ENCODE assay signal across 26 cellular contexts in the genomic region with DNA sequence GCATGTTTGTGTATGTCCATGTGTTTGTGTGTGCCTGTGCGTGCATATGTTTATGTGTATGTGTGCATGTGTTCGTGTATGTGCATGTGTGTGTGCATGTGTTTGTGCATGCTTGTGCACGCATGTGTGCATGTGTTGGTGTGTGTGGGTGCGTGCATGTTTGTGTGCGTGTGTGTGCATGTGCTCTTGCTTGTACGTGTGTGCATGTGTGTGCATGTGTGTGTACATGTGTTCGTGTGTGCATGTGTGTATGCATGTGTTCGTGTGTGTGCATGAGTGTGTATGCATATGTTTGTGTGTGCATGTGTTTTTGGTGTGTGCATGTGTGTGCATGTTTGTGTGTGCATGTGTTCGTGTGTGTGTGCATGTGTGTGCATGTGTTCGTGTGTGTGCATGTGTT.
"Had no signal": no experiment of that assay in that cellular context is flagged by ENCODE, and none has a peak within 500 bp of the region (broad histone marks: within the 10 kb centered on the region; RNA-seq: fewer than 3 reads in every experiment).

No MANE protein-coding gene starts in this region.

- H3K27ac ChIP-seq: hepatocyte, left lung, neutrophil, ovary, prostate gland, thyroid gland had no signal

- H3K4me3 Mint-ChIP-seq: activated naive CD4-positive, alpha-beta T cell treated with anti-CD3 and anti-CD28 coated beads for 36 hours; activated naive CD8-positive, alpha-beta T cell treated with anti-CD3 and anti-CD28 coated beads, Interleukin-2, amount 10 ng/mL, durations not matched to agents 7 days and 5 days; immature natural killer cell; naive thymus-derived CD4-positive, alpha-beta T cell; stimulated activated naive CD8-positive, alpha-beta T cell treated with anti-CD3 and anti-CD28 coated beads, Interleukin-15, Interleukin-2, amounts not matched to agents 100 ng/mL and 50 ng/mL, for 24 hours; T-helper 1 cell treated with Interleukin-12 subunit alpha and Interleukin-12 subunit beta and Interleukin-4 antibody, amounts not matched to agents 30 μg/mL and 1 μg/mL, for 36 hours had no signal

- H3K4me1 ChIP-seq: left lung, prostate gland had no signal

- H3K27me3 Mint-ChIP-seq: activated naive CD8-positive, alpha-beta T cell treated with anti-CD3 and anti-CD28 coated beads, Interleukin-2, amount 10 ng/mL, durations not matched to agents 7 days and 5 days; naive thymus-derived CD4-positive, alpha-beta T cell; stimulated activated naive CD8-positive, alpha-beta T cell treated with anti-CD3 and anti-CD28 coated beads, Interleukin-15, Interleukin-2, amounts not matched to agents 100 ng/mL and 50 ng/mL, for 24 hours had no signal

- H3K4me3 ChIP-seq: hepatocyte, left lung, lung, ovary, prostate gland, thyroid gland had no signal

- DNase-seq: activated CD4-positive, alpha-beta T cell treated with anti-CD3 and anti-CD28 coated beads for 4 hours; activated CD4-positive, alpha-beta T cell treated with anti-CD3 and anti-CD28 coated beads, Interleukin-2, amount 50 U/mL, for 48 hours; activated CD4-positive, CD25-positive, alpha-beta regulatory T cell; activated effector memory CD4-positive, alpha-beta T cell treated with Interleukin-2 at 50 U/mL for 16 hours; activated naive CD4-positive, alpha-beta T cell treated with anti-CD3 and anti-CD28 coated beads for 36 hours; activated naive CD8-positive, alpha-beta T cell treated with anti-CD3 and anti-CD28 coated beads, Interleukin-2, amount 10 ng/mL, durations not matched to agents 7 days and 5 days; activated T-cell treated with anti-CD3 and anti-CD28 coated beads, Interleukin-2, amount 50 U/mL, for 48 hours; amygdala; caudate nucleus; effector CD8-positive, alpha-beta T cell; foreskin melanocyte; immature natural killer cell; kidney glomerular epithelial cell; naive thymus-derived CD4-positive, alpha-beta T cell; ovary; stimulated activated CD4-positive, alpha-beta T cell treated with anti-CD3 and anti-CD28 coated beads, Interleukin-4, amount 100 ng/mL, for 4 hours; substantia nigra; T1000; thyroid gland had no signal

- H3K4me1 Mint-ChIP-seq: activated naive CD8-positive, alpha-beta T cell treated with anti-CD3 and anti-CD28 coated beads, Interleukin-2, amount 10 ng/mL, durations not matched to agents 7 days and 5 days; immature natural killer cell had no signal

- H3K36me3 ChIP-seq: left lung, neutrophil, ovary, prostate gland, thyroid gland had no signal

- H3K9me3 ChIP-seq: left lung, neutrophil, ovary, prostate gland, thyroid gland had no signal

- H3K9me3 Mint-ChIP-seq: activated naive CD4-positive, alpha-beta T cell treated with anti-CD3 and anti-CD28 coated beads for 36 hours; activated naive CD8-positive, alpha-beta T cell treated with anti-CD3 and anti-CD28 coated beads, Interleukin-2, amount 10 ng/mL, durations not matched to agents 7 days and 5 days; immature natural killer cell; stimulated activated naive CD8-positive, alpha-beta T cell treated with anti-CD3 and anti-CD28 coated beads, Interleukin-15, Interleukin-2, amounts not matched to agents 100 ng/mL and 50 ng/mL, for 24 hours; T-helper 1 cell treated with Interleukin-12 subunit alpha and Interleukin-12 subunit beta and Interleukin-4 antibody, amounts not matched to agents 30 μg/mL and 1 μg/mL, for 36 hours had no signal

- H3K27me3 ChIP-seq: hepatocyte, left lung, ovary, thyroid gland had no signal

- H3K36me3 Mint-ChIP-seq: activated naive CD8-positive, alpha-beta T cell treated with anti-CD3 and anti-CD28 coated beads, Interleukin-2, amount 10 ng/mL, durations not matched to agents 7 days and 5 days; immature natural killer cell had no signal

- H3K27ac Mint-ChIP-seq: activated naive CD4-positive, alpha-beta T cell treated with anti-CD3 and anti-CD28 coated beads for 36 hours; activated naive CD8-positive, alpha-beta T cell treated with anti-CD3 and anti-CD28 coated beads, Interleukin-2, amount 10 ng/mL, durations not matched to agents 7 days and 5 days; immature natural killer cell; stimulated activated naive CD8-positive, alpha-beta T cell treated with anti-CD3 and anti-CD28 coated beads, Interleukin-15, Interleukin-2, amounts not matched to agents 100 ng/mL and 50 ng/mL, for 24 hours; T-helper 1 cell treated with Interleukin-12 subunit alpha and Interleukin-12 subunit beta and Interleukin-4 antibody, amounts not matched to agents 30 μg/mL and 1 μg/mL, for 36 hours had no signal
